4 cellular contexts compared by ENCODE assay signal in the genomic region with DNA sequence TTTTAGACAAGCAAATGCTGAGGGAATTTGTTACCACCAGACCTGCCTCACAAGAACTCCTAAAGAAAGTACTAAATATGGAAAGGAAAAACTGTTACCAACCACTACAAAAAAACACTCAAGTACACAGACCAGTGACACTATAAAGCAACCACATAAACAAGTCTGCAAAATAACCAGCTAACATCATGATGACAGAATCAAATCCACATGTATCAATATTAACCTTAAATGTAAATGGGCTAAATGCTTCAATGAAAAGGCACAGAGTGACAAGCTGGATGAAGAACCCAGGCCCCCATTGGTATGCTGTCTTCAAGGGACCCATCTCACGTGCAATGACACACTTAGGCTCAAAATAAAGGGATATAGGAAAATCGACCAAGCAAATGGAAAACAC.
"Had no signal": no experiment of that assay in that cellular context is flagged by ENCODE, and none has a peak within 500 bp of the region (broad histone marks: within the 10 kb centered on the region; RNA-seq: fewer than 3 reads in every experiment).

No MANE protein-coding gene starts in this region.

- H3K27ac ChIP-seq: HL-60, KMS-11 had no signal

- ATAC-seq: HepG2, K562 had no signal

- H3K4me3 ChIP-seq: K562 had no signal
